ENCODE assay signal across 1 cellular context in the genomic region with DNA sequence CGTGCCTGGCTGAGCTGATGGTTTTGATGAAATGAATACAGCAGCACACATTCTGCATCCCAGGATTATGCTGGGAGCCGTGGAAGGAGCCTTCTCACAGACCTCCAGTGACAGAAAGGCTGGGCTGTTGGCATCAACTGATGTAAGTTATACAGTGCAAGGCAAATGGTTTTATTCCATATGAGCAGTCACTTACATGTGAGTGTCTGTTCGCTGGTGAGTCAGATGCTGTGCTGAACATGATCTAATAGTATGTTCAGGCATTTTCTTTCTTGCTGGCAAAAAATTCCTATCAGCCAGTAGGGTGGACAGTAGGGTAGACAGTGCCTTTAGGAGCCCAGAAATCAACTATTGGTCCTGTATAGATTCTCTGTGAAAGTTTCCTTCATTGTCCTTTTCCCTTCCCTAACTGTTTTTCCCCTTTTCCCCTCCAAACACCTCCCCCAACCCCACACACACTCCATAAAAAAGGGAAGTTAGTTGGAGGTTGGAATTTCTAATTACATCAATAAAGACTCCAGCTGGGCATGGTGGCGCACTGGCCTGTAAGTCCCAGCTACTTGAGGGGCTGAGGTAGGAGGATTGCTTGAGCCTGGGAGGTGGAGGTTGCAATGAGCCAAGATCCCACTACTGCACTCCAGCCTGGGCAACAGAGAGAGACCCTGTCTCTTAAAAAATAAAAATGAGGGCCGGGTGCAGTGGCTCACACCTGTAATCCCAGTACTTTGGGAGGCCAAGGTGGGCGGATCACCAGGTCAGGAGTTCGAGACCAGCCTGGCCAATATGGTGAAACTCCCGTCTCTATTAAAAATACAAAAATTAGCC.
A peak's percentile ranks its signal among the peaks of the same experiment; 100 is the strongest.
TF ChIP-seq lines count a peak whose summit lies in the region.

No MANE protein-coding gene starts in this region.

TF ChIP-seq in IMR-90, 13 proteins besides CTCF, POLR2A, EP300 and RAD21:
- TF ChIP-seq USF2 (IDR thresholded peaks at IDR 0.05; ENCODE audit: low read depth, low read length) (no peak), SMC3 (IDR thresholded peaks at IDR 0.05; ENCODE audit: low read depth, low read length) (no peak), CHD1 (IDR thresholded peaks at IDR 0.05; ENCODE audit: low read depth, low read length) (no peak), CEBPB (IDR thresholded peaks at IDR 0.05; ENCODE audit: low read depth, low read length) (0 out of 2 replicates have a peak, but pooled peaks have one; percentile 4), MXI1 (IDR thresholded peaks at IDR 0.05; ENCODE audit: borderline replicate concordance, low read depth, low read length) (peak; percentile 66; the same call in 1 of the 2 replicates), FOS (IDR thresholded peaks at IDR 0.05; ENCODE audit: low read depth, low read length) (peak; percentile 29; the same call in 1 of the 2 replicates)
